In genomic region chr9:81650836-81651545, GRCh38 we compare ENCODE assay signal across 13 cellular contexts.
"Had no signal": no experiment of that assay in that cellular context is flagged by ENCODE, and none has a peak within 500 bp of the region (broad histone marks: within the 10 kb centered on the region; RNA-seq: fewer than 3 reads in every experiment).

No MANE protein-coding gene starts in this region.

- H3K27me3 ChIP-seq: body of pancreas had no signal

- H3K27ac ChIP-seq: body of pancreas had no signal

- H3K36me3 Mint-ChIP-seq: naive thymus-derived CD4-positive, alpha-beta T cell; T-cell had no signal

- H3K27me3 Mint-ChIP-seq: naive thymus-derived CD4-positive, alpha-beta T cell; T-cell had no signal

- H3K27ac Mint-ChIP-seq: activated naive CD4-positive, alpha-beta T cell treated with anti-CD3 and anti-CD28 coated beads, Interleukin-2, amount 50 U/mL, for 72 hours; T-cell had no signal

- H3K4me3 Mint-ChIP-seq: naive thymus-derived CD4-positive, alpha-beta T cell; T-cell had no signal

- H3K9me3 Mint-ChIP-seq: activated naive CD4-positive, alpha-beta T cell treated with anti-CD3 and anti-CD28 coated beads, Interleukin-2, amount 50 U/mL, for 72 hours had no signal

- ATAC-seq: activated naive CD4-positive, alpha-beta T cell treated with anti-CD3 and anti-CD28 coated beads, Interleukin-2, amount 50 U/mL, for 72 hours; body of pancreas; left cardiac atrium; naive thymus-derived CD4-positive, alpha-beta T cell; stimulated activated naive CD8-positive, alpha-beta T cell treated with anti-CD3 and anti-CD28 coated beads, Interleukin-15, Interleukin-2, amounts not matched to agents 100 U/mL and 50 U/mL, for 24 hours; T-cell had no signal

- H3K4me3 ChIP-seq: body of pancreas, lung had no signal

- H3K9me3 ChIP-seq: body of pancreas had no signal

- DNase-seq: activated CD4-positive, alpha-beta T cell treated with anti-CD3 and anti-CD28 coated beads for 48 hours; activated CD8-positive, alpha-beta memory T cell treated with anti-CD3 and anti-CD28 coated beads for 24 hours; activated T-cell treated with anti-CD3 and anti-CD28 coated beads for 4 hours; amniotic stem cell; body of pancreas; left cardiac atrium; naive thymus-derived CD4-positive, alpha-beta T cell; stimulated activated CD4-positive, alpha-beta T cell treated with anti-CD3 and anti-CD28 coated beads, Interleukin-2, amount 100 ng/mL, for 48 hours; stimulated activated naive CD8-positive, alpha-beta T cell treated with anti-CD3 and anti-CD28 coated beads, Interleukin-15, Interleukin-2, amounts not matched to agents 100 U/mL and 50 U/mL, for 24 hours; T-cell; T1000 had no signal
